Comparison of ENCODE assay signal across 15 cellular contexts in genomic region chr14:98592611-98593170, GRCh38.
DNase-seq lines count a peak whose midpoint lies in the region; ATAC-seq and TF ChIP-seq lines count a peak whose summit lies in the region.
"Had no signal": no experiment of that assay in that cellular context is flagged by ENCODE, and none has a peak within 500 bp of the region (broad histone marks: within the 10 kb centered on the region; RNA-seq: fewer than 3 reads in every experiment).

No MANE protein-coding gene starts in this region.

- H3K27ac Mint-ChIP-seq in stimulated activated memory B cell treated with anti-CD40 and anti-IgM and Interleukin-4, amounts not matched to agents 10 μg/mL and 1 μg/mL and 100 μg/mL, for 72 hours = no peak overlapping the region
- H3K27ac Mint-ChIP-seq: B cell; CD8-positive, alpha-beta T cell; H9 had no signal

- no peak for ATAC-seq in stimulated activated memory B cell treated with anti-CD40 and anti-IgM and Interleukin-4, amounts not matched to agents 10 μg/mL and 1 μg/mL and 100 μg/mL, for 72 hours
- ATAC-seq: CD8-positive, alpha-beta T cell had no signal

- H2AFZ ChIP-seq in neuronal stem cell (ENCODE audit: low read length) = no peak overlapping the region

- no peak overlapping the region for H3K4me3 ChIP-seq in esophagus muscularis mucosa
- no peak overlapping the region for H3K4me3 ChIP-seq in neuronal stem cell (ENCODE audit: low read length in 2 of 2)
- H3K4me3 ChIP-seq: BLaER1 treated with 17β-estradiol and CSF1 and Interleukin-3, amounts not matched to agents 10 nM and 100 nM had no signal

- peak overlapping the region; percentile 61 for H3K23ac ChIP-seq in neuronal stem cell (ENCODE audit: low read depth, low read length, poor library complexity)

- WGBS in esophagus muscularis mucosa = 87% methylated on average over 18 of the region's 21 CpGs
- WGBS in neuronal stem cell (ENCODE audit: extremely low coverage in 2 of 2, insufficient read length in 2 of 2, insufficient replicate concordance in 1 of 2), 2 donors = no CpG with 5 or more reads among the region's 21 CpGs

- H3K18ac ChIP-seq in neuronal stem cell (ENCODE audit: low read length) = peak overlapping the region; percentile 98

- peaks cover 18% of the 10 kb centered on the region for H3K9me3 Mint-ChIP-seq in stimulated activated memory B cell treated with anti-CD40 and anti-IgM and Interleukin-4, amounts not matched to agents 10 μg/mL and 1 μg/mL and 100 μg/mL, for 72 hours

- no peaks in the 10 kb centered on the region for H3K36me3 Mint-ChIP-seq in stimulated activated memory B cell treated with anti-CD40 and anti-IgM and Interleukin-4, amounts not matched to agents 10 μg/mL and 1 μg/mL and 100 μg/mL, for 72 hours

- peak overlapping the region; percentile 9 for H4K8ac ChIP-seq in neuronal stem cell (ENCODE audit: low read depth, low read length)

- TF ChIP-seq CTCF in esophagus muscularis mucosa (IDR thresholded peaks at IDR 0.05) = no peak

- H2BK15ac ChIP-seq in neuronal stem cell (ENCODE audit: low read length) = peak overlapping the region; percentile 100

- H3K4me1 Mint-ChIP-seq in stimulated activated memory B cell treated with anti-CD40 and anti-IgM and Interleukin-4, amounts not matched to agents 10 μg/mL and 1 μg/mL and 100 μg/mL, for 72 hours = no peaks in the 10 kb centered on the region
- H3K4me1 Mint-ChIP-seq: B cell, H9 had no signal

- H2BK120ac ChIP-seq in neuronal stem cell (ENCODE audit: low read depth, low read length) = peak overlapping the region; percentile 98

- H4K91ac ChIP-seq in neuronal stem cell (ENCODE audit: low read depth, low read length, poor library complexity) = peak overlapping the region; percentile 56

- no peak overlapping the region for H3K4ac ChIP-seq in neuronal stem cell (ENCODE audit: low read length)

- peaks cover 0 to 15% (median 7%) of the 10 kb centered on the region in 4 donors for H3K9me3 ChIP-seq in esophagus muscularis mucosa
- peaks cover 0 to 2% of the 10 kb centered on the region in 2 donors for H3K9me3 ChIP-seq in neuronal stem cell (replicated peaks in 1 of 2; ENCODE audit: control insufficient read depth in 2 of 2, insufficient read depth in 1 of 2, low read depth in 1 of 2, low read length in 2 of 2)

- H3K36me3 ChIP-seq in esophagus muscularis mucosa (no peaks in the 10 kb centered on the region), neuronal stem cell (replicated peaks in 1 of 2; ENCODE audit: control insufficient read depth in 2 of 2, insufficient read depth in 2 of 2, low read length in 2 of 2) (no peaks in the 10 kb centered on the region)
- H3K36me3 ChIP-seq: BLaER1 treated with 17β-estradiol and CSF1 and Interleukin-3, amounts not matched to agents 10 nM and 100 nM had no signal

- H3K27me3 Mint-ChIP-seq in stimulated activated memory B cell treated with anti-CD40 and anti-IgM and Interleukin-4, amounts not matched to agents 10 μg/mL and 1 μg/mL and 100 μg/mL, for 72 hours = no peaks in the 10 kb centered on the region
- H3K27me3 Mint-ChIP-seq: B cell had no signal

- no peak for TF ChIP-seq POLR2A in esophagus muscularis mucosa (IDR thresholded peaks at IDR 0.05; ENCODE audit: low read depth)

- no peaks in the 10 kb centered on the region for H3K79me1 ChIP-seq in neuronal stem cell (ENCODE audit: low read depth, low read length)

- TF ChIP-seq EP300 in esophagus muscularis mucosa (IDR thresholded peaks at IDR 0.05) = no peak

- H3K14ac ChIP-seq in neuronal stem cell (ENCODE audit: low read length) = peak overlapping the region; percentile 56

- H3K4me1 ChIP-seq in esophagus muscularis mucosa = no peaks in the 10 kb centered on the region
- peaks cover 0 to 14% of the 10 kb centered on the region in 2 donors for H3K4me1 ChIP-seq in neuronal stem cell (ENCODE audit: control insufficient read depth in 2 of 2, insufficient read depth in 1 of 2, low read depth in 1 of 2, low read length in 2 of 2)
- H3K4me1 ChIP-seq: BLaER1 treated with 17β-estradiol and CSF1 and Interleukin-3, amounts not matched to agents 10 nM and 100 nM had no signal

- peak overlapping the region; percentile 99 for H2AK5ac ChIP-seq in neuronal stem cell (ENCODE audit: low read depth, low read length)

- DNase-seq in NCI-H82 (lab: John Stamatoyannopoulos, UW) (peak; percentile 10), NCI-H82 treated with DMSO at 0.1 percent for 48 hours (lab: John Stamatoyannopoulos, UW; ENCODE audit: unreplicated experiment) (no peak), NCI-H524 (lab: John Stamatoyannopoulos, UW) (peak; percentile 57 to 75), esophagus muscularis mucosa (ENCODE audit: extremely low spot score) (peak; percentile 80), neuronal stem cell (ENCODE audit: low spot score) (no peak), DMS53 treated with DMSO at 0.1 percent for 48 hours (lab: John Stamatoyannopoulos, UW; ENCODE audit: unreplicated experiment) (no peak), NCI-H774 (lab: John Stamatoyannopoulos, UW) (no peak)
- DNase-seq: Calu3; CD8-positive, alpha-beta T cell; DND-41; EL; H9 had no signal

- H3K4me3 Mint-ChIP-seq in stimulated activated memory B cell treated with anti-CD40 and anti-IgM and Interleukin-4, amounts not matched to agents 10 μg/mL and 1 μg/mL and 100 μg/mL, for 72 hours = no peak overlapping the region
- H3K4me3 Mint-ChIP-seq: B cell; CD8-positive, alpha-beta T cell; H9 had no signal

- H2BK5ac ChIP-seq in neuronal stem cell (ENCODE audit: low read length) = peak overlapping the region; percentile 98

- H2BK12ac ChIP-seq in neuronal stem cell (ENCODE audit: low read length) = peak overlapping the region; percentile 79

- intact Hi-C loops in esophagus muscularis mucosa (cut with DNase I) = no loop called here

- H3K27ac ChIP-seq in esophagus muscularis mucosa (replicated peaks in 1 of 4) (no peak overlapping the region), neuronal stem cell (replicated peaks; ENCODE audit: low read length) (peak overlapping the region; percentile 58)
- H3K27ac ChIP-seq: BLaER1 treated with 17β-estradiol and CSF1 and Interleukin-3, amounts not matched to agents 10 nM and 100 nM had no signal

- H3K9ac ChIP-seq in neuronal stem cell (ENCODE audit: low read depth, low read length, poor library complexity) = peak overlapping the region; percentile 39
- H3K9ac ChIP-seq: BLaER1 treated with 17β-estradiol and CSF1 and Interleukin-3, amounts not matched to agents 10 nM and 100 nM had no signal

- no peaks in the 10 kb centered on the region for H3K27me3 ChIP-seq in esophagus muscularis mucosa
- no peaks in the 10 kb centered on the region for H3K27me3 ChIP-seq in neuronal stem cell (ENCODE audit: control insufficient read depth in 3 of 3, insufficient read depth in 3 of 3, low read depth in 1 of 3, low read length in 3 of 3)
- H3K27me3 ChIP-seq: BLaER1 treated with 17β-estradiol and CSF1 and Interleukin-3, amounts not matched to agents 10 nM and 100 nM had no signal

- H3K4me2 ChIP-seq in neuronal stem cell (ENCODE audit: insufficient read depth, low read length, poor library complexity, severe bottlenecking) = peak overlapping the region; percentile 32
- H3K4me2 ChIP-seq: BLaER1 treated with 17β-estradiol and CSF1 and Interleukin-3, amounts not matched to agents 10 nM and 100 nM had no signal

Comparison
In these comparisons a context has a peak if more than half of its experiments do, and no peak if none do; other contexts are left out.
1. DNase-seq: peak in NCI-H82 (single experiment), NCI-H524 (2 of 2) and esophagus muscularis mucosa (single experiment); none in NCI-H82 treated with DMSO at 0.1 percent for 48 hours (single experiment), neuronal stem cell (single experiment), DMS53 treated with DMSO at 0.1 percent for 48 hours (single experiment) and NCI-H774 (single experiment).